In genomic region chr17:67862614-67863217, GRCh38 we compare ENCODE assay signal across 16 cellular contexts. TPM values are rescaled to one million over a fixed set of nuclear protein-coding genes. Genes with fewer than 3 reads are reported as not detected.
DNase-seq lines count a peak whose midpoint lies in the region; ATAC-seq, FAIRE-seq and TF ChIP-seq lines count a peak whose summit lies in the region.
"Had no signal": no experiment of that assay in that cellular context is flagged by ENCODE, and none has a peak within 500 bp of the region (broad histone marks: within the 10 kb centered on the region; RNA-seq: fewer than 3 reads in every experiment).

No MANE protein-coding gene starts in this region.

- TF ChIP-seq POLR2A in HepG2 (IDR thresholded peaks at IDR 0.05; ENCODE audit: insufficient read depth in 1 of 2, low read depth in 2 of 2, low read length in 2 of 2) (no peak), right lobe of liver (IDR thresholded peaks at IDR 0.05) (no peak)

- peaks cover 10% of the 10 kb centered on the region; the same call in 1 of the 2 replicates for H3K4me1 ChIP-seq in HepG2 (ENCODE audit: insufficient read depth, low read length)
- peaks cover 0 to 12% (median 2%) of the 10 kb centered on the region in 4 donors for H3K4me1 ChIP-seq in right lobe of liver

- WGBS in HepG2 (ENCODE audit: low lambda C conversion rate) = 97% methylated on average over 1 of the region's 1 CpG
- WGBS in right lobe of liver (ENCODE audit: insufficient coverage, low coverage, low lambda C conversion rate, missing lambda C conversion rate) = 100% methylated on average over 1 of the region's 1 CpG

- no peaks in the 10 kb centered on the region for H3K9me3 ChIP-seq in HepG2 (ENCODE audit: low read length)
- no peaks in the 10 kb centered on the region for H3K9me3 ChIP-seq in right lobe of liver
- H3K9me3 ChIP-seq in KOPT-K1 (ENCODE audit: insufficient read depth, low read length, poor library complexity, severe bottlenecking) = no peaks in the 10 kb centered on the region
- H3K9me3 ChIP-seq: BLaER1, right atrium auricular region had no signal

- no peak overlapping the region for H3K9ac ChIP-seq in HepG2 (ENCODE audit: insufficient read depth, low read depth, low read length)
- H3K9ac ChIP-seq: BLaER1 had no signal

- H2AFZ ChIP-seq in HepG2 (ENCODE audit: low read length) = no peak overlapping the region

- H3K27ac Mint-ChIP-seq in central memory CD8-positive, alpha-beta T cell (ENCODE audit: low read depth) = peak overlapping the region; percentile 71
- peak overlapping the region; percentile 49 for H3K27ac Mint-ChIP-seq in stimulated activated memory B cell treated with anti-CD40 and anti-IgM and Interleukin-4, amounts not matched to agents 10 μg/mL and 1 μg/mL and 100 μg/mL, for 72 hours

- peaks cover 81% of the 10 kb centered on the region for H3K79me2 ChIP-seq in HepG2 (ENCODE audit: insufficient read depth, low read length)

- BruUV-seq in HepG2 (replicated peaks; lab: Mats Ljungman, UMichigan) = no TSS peak

- no peaks in the 10 kb centered on the region for H3K27me3 Mint-ChIP-seq in central memory CD8-positive, alpha-beta T cell
- no peaks in the 10 kb centered on the region for H3K27me3 Mint-ChIP-seq in stimulated activated memory B cell treated with anti-CD40 and anti-IgM and Interleukin-4, amounts not matched to agents 10 μg/mL and 1 μg/mL and 100 μg/mL, for 72 hours
- H3K27me3 Mint-ChIP-seq: stimulated activated naive CD8-positive, alpha-beta T cell treated with anti-CD3 and anti-CD28 coated beads, Interleukin-15, amount 100 ng/mL, for 72 hours had no signal

- TF ChIP-seq RAD21 in HepG2 (CRISPR knock-in tag; IDR thresholded peaks at IDR 0.05) = no peak

- peaks cover 31% of the 10 kb centered on the region for H4K20me1 ChIP-seq in HepG2 (ENCODE audit: insufficient read depth, low read length)

- peaks cover 16% of the 10 kb centered on the region for H3K36me3 Mint-ChIP-seq in central memory CD8-positive, alpha-beta T cell (ENCODE audit: insufficient read depth)
- H3K36me3 Mint-ChIP-seq in stimulated activated memory B cell treated with anti-CD40 and anti-IgM and Interleukin-4, amounts not matched to agents 10 μg/mL and 1 μg/mL and 100 μg/mL, for 72 hours = peaks cover 40% of the 10 kb centered on the region

- H3K27ac ChIP-seq in HepG2 (ENCODE audit: extremely low read length, insufficient read depth, low read length) (no peak overlapping the region), right lobe of liver (no peak overlapping the region), KOPT-K1 (ENCODE audit: low read depth, low read length, poor library complexity, severe bottlenecking) (peak overlapping the region; percentile 3), RWPE1 (no peak overlapping the region)
- H3K27ac ChIP-seq: BLaER1, right atrium auricular region had no signal

- H3K9me3 Mint-ChIP-seq in central memory CD8-positive, alpha-beta T cell = no peaks in the 10 kb centered on the region
- no peaks in the 10 kb centered on the region for H3K9me3 Mint-ChIP-seq in stimulated activated memory B cell treated with anti-CD40 and anti-IgM and Interleukin-4, amounts not matched to agents 10 μg/mL and 1 μg/mL and 100 μg/mL, for 72 hours
- H3K9me3 Mint-ChIP-seq: stimulated activated naive CD8-positive, alpha-beta T cell treated with anti-CD3 and anti-CD28 coated beads, Interleukin-15, amount 100 ng/mL, for 72 hours had no signal

- H3K4me3 Mint-ChIP-seq in central memory CD8-positive, alpha-beta T cell = no peak overlapping the region
- H3K4me3 Mint-ChIP-seq in stimulated activated memory B cell treated with anti-CD40 and anti-IgM and Interleukin-4, amounts not matched to agents 10 μg/mL and 1 μg/mL and 100 μg/mL, for 72 hours = no peak overlapping the region

- H3K36me3 ChIP-seq in HepG2 (replicated peaks in 1 of 2; ENCODE audit: control insufficient read depth in 1 of 2, insufficient read depth in 2 of 2, low read length in 2 of 2) = peaks cover 3 to 33% of the 10 kb centered on the region in 2 experiments
- peaks cover 0 to 7% (median 2%) of the 10 kb centered on the region in 4 donors for H3K36me3 ChIP-seq in right lobe of liver
- peaks cover 28% of the 10 kb centered on the region for H3K36me3 ChIP-seq in KOPT-K1 (ENCODE audit: insufficient read depth, low read length)

- in situ Hi-C loops in HepG2 (cut with HindIII; ENCODE audit: extremely low pct_ligation_motif_present, low pct_unique_long_range_greater_than_20kb) = no loop called here

- no peak for FAIRE-seq in HepG2 (lab: Jason Lieb, UNC)
- FAIRE-seq: HTR-8/SVneo had no signal

- CTCF ChIA-PET in HepG2 (lab: Yijun Ruan, JAX; ENCODE audit: low intra/inter-chr PET ratio, low total read pairs) (interaction anchor here (1.8 kb wide), 1 partner anchor 63 kb away, joined by 6 read pairs; no protein-coding TSS in a partner anchor), RWPE1 (lab: Yijun Ruan, JAX) (interaction anchor here (0.6 to 0.7 kb wide), 2 partner anchors 170 to 218 kb away, joined by 3 read pairs; no protein-coding TSS in a partner anchor)

- TF ChIP-seq EP300 in HepG2 (IDR thresholded peaks at IDR 0.05; ENCODE audit: low read depth in 2 of 2, low read length in 2 of 2) (no peak), HepG2 (CRISPR knock-in tag; IDR thresholded peaks at IDR 0.05; ENCODE audit: borderline replicate concordance) (no peak)

- H3K4me1 Mint-ChIP-seq in central memory CD8-positive, alpha-beta T cell = peaks cover 67% of the 10 kb centered on the region
- peaks cover 42% of the 10 kb centered on the region for H3K4me1 Mint-ChIP-seq in stimulated activated memory B cell treated with anti-CD40 and anti-IgM and Interleukin-4, amounts not matched to agents 10 μg/mL and 1 μg/mL and 100 μg/mL, for 72 hours

- H3K27me3 ChIP-seq in HepG2 (ENCODE audit: control insufficient read depth in 1 of 2, insufficient read depth in 2 of 2, low read length in 2 of 2) (no peaks in the 10 kb centered on the region), right lobe of liver (no peaks in the 10 kb centered on the region)
- H3K27me3 ChIP-seq: BLaER1, right atrium auricular region had no signal

- no peak overlapping the region for H3K4me2 ChIP-seq in HepG2 (ENCODE audit: low read depth, low read length)
- H3K4me2 ChIP-seq: BLaER1 had no signal

- POLR2A ChIA-PET in HepG2 (lab: Yijun Ruan, JAX) = no interaction called here
- POLR2A ChIA-PET in RWPE1 (lab: Yijun Ruan, JAX; ENCODE audit: low non-redundant PET) = no interaction called here

- intact Hi-C loops in HepG2 (cut with micrococcal nuclease; ENCODE audit: unreplicated experiment) = loop anchor here (2.0 kb wide), 1 partner anchor 62 kb away; no protein-coding TSS in a partner anchor
- intact Hi-C loops in right lobe of liver (cut with DNase I) = no loop called here
- intact Hi-C loops in left colon (cut with DNase I, micrococcal nuclease) = no loop called here

- H3K4me3 ChIP-seq in HepG2 (replicated peaks in 1 of 3; ENCODE audit: insufficient read depth in 1 of 3, low read depth in 2 of 3, low read length in 3 of 3) = no peak overlapping the region
- no peak overlapping the region for H3K4me3 ChIP-seq in right lobe of liver
- H3K4me3 ChIP-seq: BLaER1, right atrium auricular region had no signal

- ATAC-seq in HepG2 (no peak), right lobe of liver (no peak), left colon (no peak), GM18498 (IDR thresholded peaks at IDR 0.05; ENCODE audit: unreplicated experiment) (no peak)
- ATAC-seq in central memory CD8-positive, alpha-beta T cell (replicated peaks; ENCODE audit: extremely low read depth, poor library complexity, severe bottlenecking) = no peak
- ATAC-seq in stimulated activated memory B cell treated with anti-CD40 and anti-IgM and Interleukin-4, amounts not matched to agents 10 μg/mL and 1 μg/mL and 100 μg/mL, for 72 hours = no peak
- ATAC-seq: left cardiac atrium had no signal

- DNase-seq in HepG2 (ENCODE audit: low spot score) (no peak), right lobe of liver (no peak), left colon (no peak), RWPE1 (ENCODE audit: low spot score) (no peak)
- no peak for DNase-seq in central memory CD8-positive, alpha-beta T cell (ENCODE audit: low spot score in 2 of 2)
- DNase-seq: activated CD4-positive, alpha-beta T cell treated with anti-CD3 and anti-CD28 coated beads for 4 hours; left cardiac atrium; NCI-H1048; NCI-H2171 treated with DMSO at 0.1 percent for 48 hours; stimulated activated naive CD8-positive, alpha-beta T cell treated with anti-CD3 and anti-CD28 coated beads, Interleukin-15, amount 100 ng/mL, for 72 hours had no signal

- no peak for TF ChIP-seq CTCF in HepG2 (CRISPR knock-in tag; IDR thresholded peaks at IDR 0.05)
- TF ChIP-seq CTCF in right lobe of liver (IDR thresholded peaks at IDR 0.05) = no peak
- no peak for TF ChIP-seq CTCF in RWPE1 (conservative IDR thresholded peaks at IDR 0.05; ENCODE audit: low read depth)

TF ChIP-seq in HepG2, 621 proteins besides CTCF, POLR2A, EP300 and RAD21 (continues in another document):
- TF ChIP-seq ZNF792 (CRISPR knock-in tag; IDR thresholded peaks at IDR 0.05) = no peak

RNA-seq across cellular contexts. Expression of gene BPTF, which starts 37.4 kb away (rescaled TPM):
- total RNA-seq in HepG2 (2016; rRNA removed; fragmentation: Illumina TruSeq; extraction: Trizol) (43.5 and 73.1 TPM in 2 replicates), right lobe of liver (10 to 100 TPM; 25.8 to 35.1 (median 31.3) TPM), left colon (10 to 100 TPM; 65.1 to 85.5 TPM)
- total RNA-seq in HepG2 (2016; cell fraction: cytosol; rRNA removed; fragmentation: Illumina TruSeq; extraction: Trizol; ENCODE audit: low read depth) = 43.8 and 50.6 TPM in 2 replicates
- 44.3 and 67.7 TPM in 2 replicates for total RNA-seq in HepG2 (2016; cell fraction: insoluble cytoplasmic fraction; rRNA removed; fragmentation: Illumina TruSeq; extraction: Trizol)
- total RNA-seq in HepG2 (2016; cell fraction: membrane; rRNA removed; fragmentation: Illumina TruSeq; extraction: Trizol) = 38.8 and 41.1 TPM in 2 replicates
- 88.3 and 95.6 TPM in 2 replicates for total RNA-seq in HepG2 (2016; cell fraction: nucleus; rRNA removed; fragmentation: Illumina TruSeq; extraction: Trizol)
- polyA plus RNA-seq in HepG2 (2011; rRNA removed) = 52.9 and 66.1 TPM in 2 replicates
- polyA plus RNA-seq in HepG2 (2011; cell fraction: cytosol; rRNA removed) = 28.6 and 29.5 TPM in 2 replicates
- polyA plus RNA-seq in HepG2 (2011; cell fraction: nucleus; rRNA removed) = 80.0 and 94.4 TPM in 2 replicates
- polyA plus RNA-seq in HepG2 (2012) = 38.6 and 42.7 TPM in 2 replicates
- polyA plus RNA-seq in HepG2 (2016; cell fraction: cytosol; fragmentation: Illumina TruSeq; extraction: Trizol; ENCODE audit: low read depth) = 3.2 and 3.5 TPM in 2 replicates
- polyA plus RNA-seq in HepG2 (2016; cell fraction: insoluble cytoplasmic fraction; fragmentation: Illumina TruSeq; extraction: Trizol; ENCODE audit: low read depth) = 59.3 and 75.0 TPM in 2 replicates
- 7.4 and 10.9 TPM in 2 replicates for polyA plus RNA-seq in HepG2 (2016; cell fraction: membrane; fragmentation: Illumina TruSeq; extraction: Trizol; ENCODE audit: low read depth)
- polyA plus RNA-seq in HepG2 (2016; cell fraction: nucleus; fragmentation: Illumina TruSeq; extraction: Trizol; ENCODE audit: insufficient read depth, low read depth) = 98.3 and 108 TPM in 2 replicates
- polyA minus RNA-seq in HepG2 (2011; rRNA and poly(A)+ RNA removed; ENCODE audit: low replicate concordance) = 88.0 and 94.4 TPM in 2 replicates
- polyA minus RNA-seq in HepG2 (2011; cell fraction: cytosol; rRNA and poly(A)+ RNA removed) = 57.8 and 66.8 TPM in 2 replicates
- polyA minus RNA-seq in HepG2 (2011; cell fraction: nucleus; rRNA and poly(A)+ RNA removed) = 144 and 152 TPM in 2 replicates
